Comparison of ENCODE assay signal across 9 cellular contexts in the genomic region with DNA sequence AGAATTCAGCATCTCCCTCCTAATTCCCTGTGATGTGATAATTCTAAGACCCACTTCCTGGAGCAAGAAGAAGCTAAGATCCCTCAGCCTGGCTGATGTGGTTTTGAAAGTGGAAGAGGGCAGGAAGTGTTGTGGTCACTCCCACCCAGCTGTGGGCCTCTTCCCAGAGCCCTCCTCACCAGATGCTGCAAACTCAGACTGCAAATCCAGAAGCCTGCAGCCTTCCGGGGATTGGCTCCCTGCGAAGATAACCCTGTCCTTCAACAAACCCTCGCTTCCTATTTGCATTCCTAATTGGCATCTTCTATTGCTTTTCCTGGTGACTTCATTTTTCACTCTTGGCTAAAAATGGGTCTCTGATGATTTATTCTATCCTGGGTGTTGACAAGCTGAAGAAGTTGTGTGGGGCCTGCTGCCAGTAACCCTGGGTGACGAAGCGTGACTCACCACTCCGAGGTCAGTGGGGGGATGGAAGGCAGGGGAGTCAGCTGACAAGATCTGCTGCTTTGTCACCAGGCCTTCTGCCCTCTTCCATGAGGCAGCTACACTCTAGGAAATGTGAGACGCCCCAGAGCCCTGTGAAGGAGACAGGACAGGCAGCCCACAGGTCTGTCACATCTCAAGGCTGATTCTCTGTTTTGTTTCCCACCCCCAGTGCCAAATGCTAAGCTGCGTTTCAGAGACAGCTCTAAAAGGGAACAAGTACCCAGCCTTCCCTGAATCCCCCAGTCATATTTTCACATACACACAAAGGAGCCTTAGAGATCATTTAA.
A peak's percentile ranks its signal among the peaks of the same experiment; 100 is the strongest.
DNase-seq lines count a peak whose midpoint lies in the region; ATAC-seq and TF ChIP-seq lines count a peak whose summit lies in the region.
"Had no signal": no experiment of that assay in that cellular context is flagged by ENCODE, and none has a peak within 500 bp of the region (broad histone marks: within the 10 kb centered on the region; RNA-seq: fewer than 3 reads in every experiment).

No MANE protein-coding gene starts in this region.

- H3K27me3 ChIP-seq in GM23248 (replicated peaks; ENCODE audit: insufficient read depth) (no peaks in the 10 kb centered on the region), MG63 (no peaks in the 10 kb centered on the region), SJSA1 (replicated peaks) (no peaks in the 10 kb centered on the region)

- peak overlapping the region; percentile 87 for H3K4me2 ChIP-seq in GM23248 (ENCODE audit: unreplicated experiment)

- peaks cover 8% of the 10 kb centered on the region for H3K9me3 Mint-ChIP-seq in activated naive CD4-positive, alpha-beta T cell treated with anti-CD3 and anti-CD28 coated beads for 36 hours

- peaks cover 41% of the 10 kb centered on the region for H3K4me1 Mint-ChIP-seq in activated naive CD4-positive, alpha-beta T cell treated with anti-CD3 and anti-CD28 coated beads for 36 hours (ENCODE audit: low read depth)

- intact Hi-C loops in activated naive CD4-positive, alpha-beta T cell treated with anti-CD3 and anti-CD28 coated beads for 36 hours (cut with micrococcal nuclease), result loop anchor here (1.0 to 10.0 kb wide), 9 partner anchors 16 to 627 kb away; a partner anchor contains a TSS

- in situ Hi-C loops in GM23248 (cut with MboI), result no loop called here

- no peaks in the 10 kb centered on the region for H3K9me2 ChIP-seq in GM23248 (ENCODE audit: insufficient read depth)

- ATAC-seq in omental fat pad (ENCODE audit: low FRiP score), result peak; percentile 95

- DNase-seq in DMS 273 (lab: John Stamatoyannopoulos, UW; ENCODE audit: unreplicated experiment) (peak; percentile 98), GM23248 (peak; percentile 98), MG63 (peak; percentile 98), SJSA1 (ENCODE audit: low read depth in 1 of 2, low spot score in 2 of 2) (peak; percentile 99 to 100), globus pallidus (ENCODE audit: low spot score) (peak; percentile 91), omental fat pad (ENCODE audit: low spot score) (peak; percentile 86), superior temporal gyrus (ENCODE audit: extremely low spot score) (peak; percentile 94)
- peak; percentile 97 for DNase-seq in activated naive CD4-positive, alpha-beta T cell treated with anti-CD3 and anti-CD28 coated beads for 36 hours

- TF ChIP-seq CTCF in omental fat pad (IDR thresholded peaks at IDR 0.05), result no peak

- H3K9ac ChIP-seq in GM23248, result peak overlapping the region; percentile 73

- peaks cover 36% of the 10 kb centered on the region for H3K4me1 ChIP-seq in GM23248 (ENCODE audit: insufficient read depth)
- peaks cover 28% of the 10 kb centered on the region for H3K4me1 ChIP-seq in SJSA1 (replicated peaks)

- no peaks in the 10 kb centered on the region for H3K36me3 ChIP-seq in GM23248 (ENCODE audit: low read depth)
- no peaks in the 10 kb centered on the region for H3K36me3 ChIP-seq in MG63
- H3K36me3 ChIP-seq in SJSA1, result no peaks in the 10 kb centered on the region

- H3K9me3 ChIP-seq in GM23248 (ENCODE audit: low read depth), result no peaks in the 10 kb centered on the region
- H3K9me3 ChIP-seq in MG63, result peaks cover 6% of the 10 kb centered on the region
- no peaks in the 10 kb centered on the region for H3K9me3 ChIP-seq in SJSA1 (replicated peaks)

- no peaks in the 10 kb centered on the region for H3K27me3 Mint-ChIP-seq in activated naive CD4-positive, alpha-beta T cell treated with anti-CD3 and anti-CD28 coated beads for 36 hours (ENCODE audit: low read depth)

- H3K27ac Mint-ChIP-seq in activated naive CD4-positive, alpha-beta T cell treated with anti-CD3 and anti-CD28 coated beads for 36 hours, result peak overlapping the region; percentile 95
- H3K27ac Mint-ChIP-seq: memory B cell had no signal

- H3K4me3 Mint-ChIP-seq in activated naive CD4-positive, alpha-beta T cell treated with anti-CD3 and anti-CD28 coated beads for 36 hours, result peak overlapping the region; percentile 39
- H3K4me3 Mint-ChIP-seq: memory B cell had no signal

- 1 to 3% methylated on average over 8 of the region's 8 CpGs for WGBS in GM23248 (ENCODE audit: low coverage in 1 of 2, low lambda C conversion rate in 2 of 2, missing lambda C conversion rate in 2 of 2), 2 experiments

- peak overlapping the region; percentile 59 for H2AFZ ChIP-seq in GM23248

- H4K20me1 ChIP-seq in GM23248 (ENCODE audit: insufficient read depth), result no peaks in the 10 kb centered on the region

- H3K36me3 Mint-ChIP-seq in activated naive CD4-positive, alpha-beta T cell treated with anti-CD3 and anti-CD28 coated beads for 36 hours (ENCODE audit: low read depth), result no peaks in the 10 kb centered on the region
- H3K36me3 Mint-ChIP-seq: memory B cell had no signal

- no peaks in the 10 kb centered on the region for H3K79me2 ChIP-seq in GM23248 (ENCODE audit: insufficient read depth)

- H3F3A ChIP-seq in GM23248 (ENCODE audit: insufficient read depth), result peaks cover 28% of the 10 kb centered on the region

- H3K27ac ChIP-seq in GM23248, result peak overlapping the region; percentile 95
- H3K27ac ChIP-seq in SJSA1, result peak overlapping the region; percentile 97

- peak overlapping the region; percentile 49 for H3K4me3 ChIP-seq in GM23248
- no peak overlapping the region for H3K4me3 ChIP-seq in MG63
- no peak overlapping the region for H3K4me3 ChIP-seq in SJSA1

- CTCF ChIA-PET in activated naive CD4-positive, alpha-beta T cell treated with anti-CD3 and anti-CD28 coated beads for 36 hours (lab: Charles Lee), result interaction anchor here (0.6 to 0.7 kb wide), 2 partner anchors 13 to 31 kb away, joined by 3 read pairs; no protein-coding TSS in a partner anchor
